ENCODE assay signal across 8 cellular contexts in genomic region chr17:7356072-7356549, GRCh38. TPM values are rescaled to one million over a fixed set of nuclear protein-coding genes. Genes with fewer than 3 reads are reported as not detected.
A peak's percentile ranks its signal among the peaks of the same experiment; 100 is the strongest.
DNase-seq lines count a peak whose midpoint lies in the region; ATAC-seq and FAIRE-seq lines count a peak whose summit lies in the region.

No MANE protein-coding gene starts in this region.

- H3K4me1 ChIP-seq in adipocyte (ENCODE audit: control insufficient read depth, insufficient read depth, low read length) (peaks cover 31% of the 10 kb centered on the region), right cardiac atrium (ENCODE audit: control insufficient read depth, insufficient read depth, low read length) (peaks cover 8% of the 10 kb centered on the region), rectal smooth muscle tissue (ENCODE audit: control insufficient read depth, insufficient read depth, low read length) (peaks cover 4% of the 10 kb centered on the region)

- peaks cover 31% of the 10 kb centered on the region for H3K4me1 Mint-ChIP-seq in T-helper 1 cell treated with Interleukin-12 subunit alpha and Interleukin-12 subunit beta and Interleukin-4 antibody, amounts not matched to agents 30 μg/mL and 1 μg/mL, for 36 hours (ENCODE audit: low read depth)

- no peak overlapping the region for H3K27ac ChIP-seq in right cardiac atrium (ENCODE audit: low read length)
- H3K27ac ChIP-seq in rectal smooth muscle tissue (ENCODE audit: low read depth, low read length): peak overlapping the region; percentile 15

- ATAC-seq in right cardiac atrium (peak; percentile 7 to 34), HG03025 (IDR thresholded peaks at IDR 0.05; ENCODE audit: low FRiP score, unreplicated experiment) (no peak), GM19467 (IDR thresholded peaks at IDR 0.05; ENCODE audit: unreplicated experiment) (no peak)

- H3K4me3 Mint-ChIP-seq in T-helper 1 cell treated with Interleukin-12 subunit alpha and Interleukin-12 subunit beta and Interleukin-4 antibody, amounts not matched to agents 30 μg/mL and 1 μg/mL, for 36 hours: no peak overlapping the region

- H3K36me3 ChIP-seq in adipocyte (ENCODE audit: control insufficient read depth, insufficient read depth, low read length, severe bottlenecking) (no peaks in the 10 kb centered on the region), rectal smooth muscle tissue (ENCODE audit: control insufficient read depth, insufficient read depth, low read length) (no peaks in the 10 kb centered on the region)

- peak overlapping the region; percentile 36 for H3K27ac Mint-ChIP-seq in T-helper 1 cell treated with Interleukin-12 subunit alpha and Interleukin-12 subunit beta and Interleukin-4 antibody, amounts not matched to agents 30 μg/mL and 1 μg/mL, for 36 hours

- no peaks in the 10 kb centered on the region for H3K27me3 Mint-ChIP-seq in T-helper 1 cell treated with Interleukin-12 subunit alpha and Interleukin-12 subunit beta and Interleukin-4 antibody, amounts not matched to agents 30 μg/mL and 1 μg/mL, for 36 hours (ENCODE audit: low read depth)

- FAIRE-seq in G401.6 (lab: Jason Lieb, UNC): peak; percentile 77

- no peaks in the 10 kb centered on the region for H3K9me3 Mint-ChIP-seq in T-helper 1 cell treated with Interleukin-12 subunit alpha and Interleukin-12 subunit beta and Interleukin-4 antibody, amounts not matched to agents 30 μg/mL and 1 μg/mL, for 36 hours

- WGBS in right cardiac atrium: 13% methylated on average over 12 of the region's 12 CpGs

- H3K4me3 ChIP-seq in adipocyte (ENCODE audit: low read length) (no peak overlapping the region), right cardiac atrium (ENCODE audit: low read length) (no peak overlapping the region), rectal smooth muscle tissue (ENCODE audit: low read length) (peak overlapping the region; percentile 36)

- H3K27me3 ChIP-seq in adipocyte (replicated peaks; ENCODE audit: control insufficient read depth, insufficient read depth, low read length) (no peaks in the 10 kb centered on the region), right cardiac atrium (ENCODE audit: control insufficient read depth, insufficient read depth) (no peaks in the 10 kb centered on the region), rectal smooth muscle tissue (ENCODE audit: control insufficient read depth, insufficient read depth, low read length) (no peaks in the 10 kb centered on the region)

- no peaks in the 10 kb centered on the region for H3K9me3 ChIP-seq in adipocyte (ENCODE audit: control insufficient read depth, low read length)
- no peaks in the 10 kb centered on the region for H3K9me3 ChIP-seq in right cardiac atrium (ENCODE audit: control insufficient read depth, low read length)

- intact Hi-C loops in right cardiac atrium (cut with DNase I): loop anchor here in 3 of 4 donors (5.0 to 10.0 kb wide), 4 partner anchors 79 to 229 kb away; partner anchors contain the start of genes FGF11 (in 3 of the 3), TMEM102 (in 3 of the 3), MPDU1 (in 1 of the 3) and TNFSF13 (in 1 of the 3)

- H3K9ac ChIP-seq in adipocyte (ENCODE audit: low read length) (peak overlapping the region; percentile 27), rectal smooth muscle tissue (ENCODE audit: low read length) (no peak overlapping the region)

- DNase-seq in LoVo (ENCODE audit: low spot score) (peak; percentile 77), adipocyte (ENCODE audit: low read depth) (peak; percentile 82), right cardiac atrium (peak; percentile 81 to 93 (median 92))

- H3K36me3 Mint-ChIP-seq in T-helper 1 cell treated with Interleukin-12 subunit alpha and Interleukin-12 subunit beta and Interleukin-4 antibody, amounts not matched to agents 30 μg/mL and 1 μg/mL, for 36 hours (ENCODE audit: low read depth): peaks cover 11% of the 10 kb centered on the region

RNA-seq across cellular contexts. Expression of gene TMEM95, which starts 1.2 kb away (rescaled TPM):
- total RNA-seq in right cardiac atrium: not detected
- not detected for polyA plus RNA-seq in right cardiac atrium

RNA-seq across cellular contexts. Expression of gene KCTD11, which starts 4.1 kb away (rescaled TPM):
- 1 to 10 TPM; 4.7 to 6.7 (median 6.5) TPM for total RNA-seq in right cardiac atrium
- polyA plus RNA-seq in right cardiac atrium: 7.8 TPM

RNA-seq across cellular contexts. Expression of gene ACAP1, which starts 19.8 kb away (rescaled TPM):
- total RNA-seq in right cardiac atrium: 10 to 100 TPM; 15.0 to 26.4 (median 20.8) TPM
- 8.8 TPM for polyA plus RNA-seq in right cardiac atrium

RNA-seq across cellular contexts. Expression of gene TNK1, which starts 24.8 kb away (rescaled TPM):
- 1 to 10 TPM; 2.1 to 3.6 (median 3.4) TPM for total RNA-seq in right cardiac atrium
- 1.7 TPM for polyA plus RNA-seq in right cardiac atrium

RNA-seq across cellular contexts. Expression of gene NEURL4, which starts 27.0 kb away (rescaled TPM):
- total RNA-seq in right cardiac atrium: 10 to 100 TPM; 28.3 to 33.4 (median 30.6) TPM
- polyA plus RNA-seq in right cardiac atrium: 23.8 TPM

Comparison
In these comparisons a context has a peak if more than half of its experiments do, and no peak if none do; other contexts are left out.
1. ATAC-seq: peak in right cardiac atrium (2 of 2); none in HG03025 (single experiment) and GM19467 (single experiment).
2. Peak in every context shown above with its lines, with median percentiles within 50 percentile points of each other: DNase-seq.